ENCODE assay signal across 12 cellular contexts in the genomic region with DNA sequence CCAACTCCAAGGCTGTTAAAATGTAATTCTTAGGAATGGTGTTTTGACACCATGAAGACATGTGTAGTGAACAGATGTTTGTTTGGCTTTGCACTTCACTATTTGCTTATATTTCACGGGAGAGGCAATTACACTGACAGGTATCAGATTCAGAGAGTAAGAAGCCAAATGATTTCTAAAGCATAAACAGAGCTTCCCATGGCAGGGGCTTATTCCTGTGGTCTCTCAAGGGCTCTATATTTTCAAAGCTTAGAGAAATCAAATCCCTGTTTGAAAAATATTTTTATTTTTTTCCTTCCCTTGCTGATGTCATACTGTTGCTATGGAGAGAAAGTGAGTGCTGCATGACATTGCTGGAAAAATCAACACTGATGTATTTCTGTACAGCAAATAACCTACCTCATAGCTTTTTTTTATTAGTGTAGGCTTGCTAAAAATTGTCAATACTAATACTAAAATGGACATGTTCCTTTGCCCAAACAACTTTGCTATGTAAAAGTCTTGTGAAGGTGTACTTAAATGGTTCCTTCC.
DNase-seq lines count a peak whose midpoint lies in the region; ATAC-seq and TF ChIP-seq lines count a peak whose summit lies in the region.
"Had no signal": no experiment of that assay in that cellular context is flagged by ENCODE, and none has a peak within 500 bp of the region (broad histone marks: within the 10 kb centered on the region; RNA-seq: fewer than 3 reads in every experiment).

No MANE protein-coding gene starts in this region.

- H3K4me1 Mint-ChIP-seq in CD4-positive, alpha-beta T cell (ENCODE audit: low read depth) = no peaks in the 10 kb centered on the region
- no peaks in the 10 kb centered on the region for H3K4me1 Mint-ChIP-seq in activated CD4-positive, alpha-beta T cell treated with anti-CD3 and anti-CD28 coated beads for 36 hours

- no peak for TF ChIP-seq CTCF in CD4-positive, alpha-beta T cell (IDR thresholded peaks at IDR 0.05)

- H3K27me3 Mint-ChIP-seq in CD4-positive, alpha-beta T cell = no peaks in the 10 kb centered on the region
- no peaks in the 10 kb centered on the region for H3K27me3 Mint-ChIP-seq in activated CD4-positive, alpha-beta T cell treated with anti-CD3 and anti-CD28 coated beads for 36 hours

- H3K27ac ChIP-seq in CD4-positive, alpha-beta T cell (ENCODE audit: low read depth, low read length) = no peak overlapping the region
- H3K27ac ChIP-seq: 22Rv1, HL-60, SK-N-MC had no signal

- intact Hi-C loops in CD4-positive, alpha-beta T cell (cut with DNase I, micrococcal nuclease) = no loop called here
- intact Hi-C loops in activated CD4-positive, alpha-beta T cell treated with anti-CD3 and anti-CD28 coated beads for 36 hours (cut with DNase I, micrococcal nuclease) = no loop called here

- CTCF ChIA-PET in CD4-positive, alpha-beta T cell (lab: Charles Lee) = interaction anchor here (0.9 kb wide), 1 partner anchor 38 kb away, joined by 4 read pairs; no protein-coding TSS in a partner anchor
- CTCF ChIA-PET in activated CD4-positive, alpha-beta T cell treated with anti-CD3 and anti-CD28 coated beads for 36 hours (lab: Charles Lee) = interaction anchor here (1.6 kb wide), 1 partner anchor 37 kb away, joined by 5 read pairs; no protein-coding TSS in a partner anchor

- H3K36me3 Mint-ChIP-seq in CD4-positive, alpha-beta T cell (ENCODE audit: low read depth) = peaks cover 14% of the 10 kb centered on the region
- peaks cover 15% of the 10 kb centered on the region for H3K36me3 Mint-ChIP-seq in activated CD4-positive, alpha-beta T cell treated with anti-CD3 and anti-CD28 coated beads for 36 hours (ENCODE audit: low read depth)

- no peaks in the 10 kb centered on the region for H3K9me3 Mint-ChIP-seq in CD4-positive, alpha-beta T cell
- H3K9me3 Mint-ChIP-seq in activated CD4-positive, alpha-beta T cell treated with anti-CD3 and anti-CD28 coated beads for 36 hours (ENCODE audit: low read depth) = no peaks in the 10 kb centered on the region

- H3K4me3 Mint-ChIP-seq in CD4-positive, alpha-beta T cell = no peak overlapping the region
- no peak overlapping the region for H3K4me3 Mint-ChIP-seq in activated CD4-positive, alpha-beta T cell treated with anti-CD3 and anti-CD28 coated beads for 36 hours

- DNase-seq in DMS153 treated with DMSO at 0.1 percent for 48 hours (lab: John Stamatoyannopoulos, UW; ENCODE audit: unreplicated experiment) (peak; percentile 0), DMS153 (lab: John Stamatoyannopoulos, UW) (no peak), M059J (ENCODE audit: low read depth) (peak; percentile 73), dermis microvascular lymphatic vessel endothelial cell (ENCODE audit: low read depth in 2 of 2) (peak; percentile 73 to 84), renal cortical epithelial cell (ENCODE audit: low read depth) (peak; percentile 63)
- DNase-seq in CD4-positive, alpha-beta T cell = no peak
- DNase-seq in activated CD4-positive, alpha-beta T cell treated with anti-CD3 and anti-CD28 coated beads for 36 hours = no peak
- DNase-seq: stimulated activated CD4-positive, alpha-beta T cell treated with anti-CD3 and anti-CD28 coated beads, Interleukin-4, amount 100 ng/mL, for 24 hours had no signal

- ATAC-seq in GM19035 (IDR thresholded peaks at IDR 0.05; ENCODE audit: unreplicated experiment) = no peak
- no peak for ATAC-seq in CD4-positive, alpha-beta T cell (ENCODE audit: poor library complexity)
- no peak for ATAC-seq in activated CD4-positive, alpha-beta T cell treated with anti-CD3 and anti-CD28 coated beads for 36 hours

- no peaks in the 10 kb centered on the region for H3K9me3 ChIP-seq in CD4-positive, alpha-beta T cell (ENCODE audit: control insufficient read depth, low read length)

- POLR2A ChIA-PET in CD4-positive, alpha-beta T cell (lab: Charles Lee) = interaction anchor here (0.7 kb wide), 1 partner anchor 22 kb away, joined by 3 read pairs; no protein-coding TSS in a partner anchor
- POLR2A ChIA-PET in activated CD4-positive, alpha-beta T cell treated with anti-CD3 and anti-CD28 coated beads for 36 hours (lab: Charles Lee) = no interaction called here

- no peaks in the 10 kb centered on the region for H3K27me3 ChIP-seq in CD4-positive, alpha-beta T cell (ENCODE audit: control insufficient read depth, insufficient read depth, low read length)

- H3K27ac Mint-ChIP-seq in CD4-positive, alpha-beta T cell = no peak overlapping the region
- H3K27ac Mint-ChIP-seq in activated CD4-positive, alpha-beta T cell treated with anti-CD3 and anti-CD28 coated beads for 36 hours = no peak overlapping the region

Comparison
In these comparisons a context has a peak if more than half of its experiments do, and no peak if none do; other contexts are left out.
1. DNase-seq: peak in DMS153 treated with DMSO at 0.1 percent for 48 hours (single experiment), M059J (single experiment), dermis microvascular lymphatic vessel endothelial cell (2 of 2) and renal cortical epithelial cell (single experiment); none in DMS153 (single experiment), CD4-positive, alpha-beta T cell (0 of 10) and activated CD4-positive, alpha-beta T cell treated with anti-CD3 and anti-CD28 coated beads for 36 hours (single experiment).